1 cellular context compared by ENCODE assay signal in genomic region chr1:50983403-50983802, GRCh38.
TF ChIP-seq lines count a peak whose summit lies in the region.

No MANE protein-coding gene starts in this region.

TF ChIP-seq in K562, 482 proteins besides CTCF, POLR2A, EP300 and RAD21 (continued from another document):
- TF ChIP-seq HMGXB4 (CRISPR knock-in tag; IDR thresholded peaks at IDR 0.05) = no peak
